Comparison of ENCODE assay signal across 16 cellular contexts in genomic region chr4:71472946-71473345, GRCh38.
DNase-seq lines count a peak whose midpoint lies in the region; ATAC-seq and TF ChIP-seq lines count a peak whose summit lies in the region.
"Had no signal": no experiment of that assay in that cellular context is flagged by ENCODE, and none has a peak within 500 bp of the region (broad histone marks: within the 10 kb centered on the region; RNA-seq: fewer than 3 reads in every experiment).

No MANE protein-coding gene starts in this region.

- TF ChIP-seq CTCF in AG10803 (conservative IDR thresholded peaks at IDR 0.05; ENCODE audit: low read length) (no peak), omental fat pad (IDR thresholded peaks at IDR 0.05) (no peak)

- peak; percentile 88 for DNase-seq in AG10803 (ENCODE audit: low read depth)
- DNase-seq in M059J (ENCODE audit: low read depth): peak; percentile 73
- peak; percentile 79 for DNase-seq in dedifferentiated amniotic fluid mesenchymal stem cell (ENCODE audit: extremely low spot score)
- DNase-seq in omental fat pad (ENCODE audit: low spot score): no peak
- DNase-seq in central memory CD4-positive, alpha-beta T cell: no peak
- no peak for DNase-seq in SKM-1 treated with dmso at 0.1 percent for 144 hours (lab: John Stamatoyannopoulos, UW; ENCODE audit: unreplicated experiment)
- DNase-seq: activated B cell treated with CpG ODN at 0.5 μM for 24 hours; activated CD8-positive, alpha-beta memory T cell treated with anti-CD3 and anti-CD28 coated beads, Interleukin-2, amount 50 U/mL, for 4 hours; DMS79; MV-4-11; NCI-H2171; thyroid gland had no signal

- no peak overlapping the region for H3K4me3 ChIP-seq in AG10803 (ENCODE audit: low read length)
- H3K4me3 ChIP-seq: BLaER1 treated with 17β-estradiol and CSF1 and Interleukin-3, amounts not matched to agents 10 nM and 100 nM; SJSA1; thyroid gland had no signal

- peak; percentile 51 for ATAC-seq in omental fat pad (ENCODE audit: low FRiP score)
- no peak for ATAC-seq in GM21367 (IDR thresholded peaks at IDR 0.05; ENCODE audit: unreplicated experiment)
- no peak for ATAC-seq in GM18511 (IDR thresholded peaks at IDR 0.05; ENCODE audit: unreplicated experiment)

Comparison
In these comparisons a context has a peak if more than half of its experiments do, and no peak if none do; other contexts are left out.
1. DNase-seq: peak in AG10803 (single experiment), M059J (single experiment) and dedifferentiated amniotic fluid mesenchymal stem cell (single experiment); none in omental fat pad (single experiment), central memory CD4-positive, alpha-beta T cell (single experiment) and SKM-1 treated with dmso at 0.1 percent for 144 hours (single experiment).